ENCODE assay signal across 1 cellular context in the genomic region with DNA sequence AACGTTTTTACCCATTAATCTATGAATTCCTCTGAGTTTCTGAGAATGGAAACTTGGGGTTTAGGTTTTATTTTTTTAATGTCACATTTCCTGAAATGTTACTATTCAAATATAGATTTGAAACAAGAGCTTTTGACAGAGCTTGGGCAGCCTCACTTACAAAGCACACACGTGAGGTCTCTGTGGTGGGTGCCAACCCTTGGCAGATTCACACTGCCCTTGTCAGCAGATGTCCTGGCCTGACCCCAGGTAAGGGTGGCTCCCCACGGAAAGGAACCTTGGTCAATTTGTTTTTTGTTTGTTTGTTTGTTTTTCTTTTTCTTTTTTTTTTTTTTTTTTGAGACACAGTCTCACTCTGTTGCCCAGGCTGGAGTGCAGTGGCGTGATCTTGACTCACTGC.
TF ChIP-seq lines count a peak whose summit lies in the region.

No MANE protein-coding gene starts in this region.

TF ChIP-seq in HCT116, 20 proteins besides CTCF, POLR2A, EP300 and RAD21 (continued from another document):
- TF ChIP-seq EZH2phosphoT487 (IDR thresholded peaks at IDR 0.05; ENCODE audit: borderline replicate concordance) (no peak), SIN3A (IDR thresholded peaks at IDR 0.05; ENCODE audit: low read depth) (no peak), CEBPB (IDR thresholded peaks at IDR 0.05; ENCODE audit: low read depth) (no peak), TCF7L2 (IDR thresholded peaks at IDR 0.05; ENCODE audit: borderline replicate concordance, extremely low read depth, insufficient read depth, insufficient read length) (no peak), SP1 (IDR thresholded peaks at IDR 0.05; ENCODE audit: low read depth) (no peak)
